In genomic region chr1:227934476-227935313, GRCh38 we compare ENCODE assay signal across 8 cellular contexts. TPM values are rescaled to one million over a fixed set of nuclear protein-coding genes. Genes with fewer than 3 reads are reported as not detected.
DNase-seq lines count a peak whose midpoint lies in the region; FAIRE-seq and TF ChIP-seq lines count a peak whose summit lies in the region.

No MANE protein-coding gene starts in this region.

- H3K27me3 Mint-ChIP-seq in immature natural killer cell (ENCODE audit: low read depth in 3 of 3) (peaks cover 1 to 4% (median 2%) of the 10 kb centered on the region in 3 donors), nephron progenitor cell (ENCODE audit: low read depth, poor library complexity) (peaks cover 26% of the 10 kb centered on the region)

- peak; percentile 37 for DNase-seq in NK-92 treated with Interleukin-12 subunit alpha and Interleukin-12 subunit beta, amount 100 ng/mL, for 24 hours (lab: John Stamatoyannopoulos, UW)
- DNase-seq in NK-92 (lab: John Stamatoyannopoulos, UW; ENCODE audit: unreplicated experiment) = no peak
- peak; percentile 33 for DNase-seq in activated gamma-delta T cell treated with anti-CD3 and anti-CD28 coated beads, Interleukin-2, amount 50 U/mL, for 16 hours (ENCODE audit: low read depth)
- DNase-seq in immature natural killer cell = peak; percentile 31 to 53 (median 36)
- DNase-seq in stimulated activated CD8-positive, alpha-beta memory T cell treated with anti-CD3 and anti-CD28 coated beads, Interleukin-4, amount 100 ng/mL, for 24 hours (ENCODE audit: low read depth) = peak; percentile 24
- DNase-seq in nephron progenitor cell = no peak
- no peak for DNase-seq in NCI-H2196 (lab: John Stamatoyannopoulos, UW; ENCODE audit: unreplicated experiment)
- no peak for DNase-seq in frontal cortex (ENCODE audit: low spot score in 2 of 2)

- no peak overlapping the region for H3K4me3 Mint-ChIP-seq in immature natural killer cell
- no peak overlapping the region for H3K4me3 Mint-ChIP-seq in nephron progenitor cell

- H3K36me3 Mint-ChIP-seq in immature natural killer cell (no peaks in the 10 kb centered on the region), nephron progenitor cell (ENCODE audit: low read depth) (no peaks in the 10 kb centered on the region)

- no peak for FAIRE-seq in frontal cortex (lab: Jason Lieb, UNC)

- H3K4me1 Mint-ChIP-seq in immature natural killer cell (peaks cover 13 to 14% of the 10 kb centered on the region in 2 donors), nephron progenitor cell (peaks cover 20% of the 10 kb centered on the region)

- no peak for TF ChIP-seq CTCF in nephron progenitor cell (IDR thresholded peaks at IDR 0.05)

- H3K9me3 Mint-ChIP-seq in immature natural killer cell (no peaks in the 10 kb centered on the region), nephron progenitor cell (peaks cover 9% of the 10 kb centered on the region)

- H3K27ac Mint-ChIP-seq in immature natural killer cell (peak overlapping the region; percentile 12 to 84 (median 16)), nephron progenitor cell (no peak overlapping the region)

RNA-seq across cellular contexts. Expression of gene WNT9A, which starts 13.0 kb away (rescaled TPM):
- not detected for polyA plus RNA-seq in immature natural killer cell
- total RNA-seq in frontal cortex = 1.2 TPM

Comparison
In these comparisons a context has a peak if more than half of its experiments do, and no peak if none do; other contexts are left out.
1. DNase-seq: peak in NK-92 treated with Interleukin-12 subunit alpha and Interleukin-12 subunit beta, amount 100 ng/mL, for 24 hours (single experiment), activated gamma-delta T cell treated with anti-CD3 and anti-CD28 coated beads, Interleukin-2, amount 50 U/mL, for 16 hours (single experiment), immature natural killer cell (3 of 3) and stimulated activated CD8-positive, alpha-beta memory T cell treated with anti-CD3 and anti-CD28 coated beads, Interleukin-4, amount 100 ng/mL, for 24 hours (single experiment); none in NK-92 (single experiment), nephron progenitor cell (single experiment), NCI-H2196 (single experiment) and frontal cortex (0 of 2).